ENCODE assay signal across 21 cellular contexts in genomic region chr11:19768197-19768596, GRCh38.
"Had no signal": no experiment of that assay in that cellular context is flagged by ENCODE, and none has a peak within 500 bp of the region (broad histone marks: within the 10 kb centered on the region; RNA-seq: fewer than 3 reads in every experiment).

No MANE protein-coding gene starts in this region.

- H3K36me3 ChIP-seq: esophagus squamous epithelium, heart right ventricle, neutrophil, thyroid gland had no signal

- ATAC-seq: effector memory CD8-positive, alpha-beta T cell; mucosa of descending colon; natural killer cell treated with Interleukin-12 subunit alpha and Interleukin-12 subunit beta and Interleukin-15 and Interleukin-18, amount 100 ng/mL, for 72 hours; sciatic nerve; stimulated activated naive CD8-positive, alpha-beta T cell treated with anti-CD3 and anti-CD28 coated beads, Interleukin-15, amount 100 ng/mL, for 72 hours had no signal

- H3K27me3 ChIP-seq: esophagus squamous epithelium, heart right ventricle, thyroid gland had no signal

- H3K9me3 ChIP-seq: esophagus squamous epithelium, heart right ventricle, mucosa of descending colon, neutrophil, thyroid gland had no signal

- H3K4me3 ChIP-seq: esophagus squamous epithelium, heart right ventricle, mucosa of descending colon, smooth muscle cell, thyroid gland had no signal

- H3K27ac ChIP-seq: esophagus squamous epithelium, neutrophil, parathyroid adenoma, thyroid gland had no signal

- H3K4me1 ChIP-seq: esophagus squamous epithelium, parathyroid adenoma had no signal

- DNase-seq: cortex of kidney; effector memory CD8-positive, alpha-beta T cell; erythroblast; esophagus squamous epithelium; glutamatergic neuron; heart right ventricle; immature natural killer cell; mucosa of descending colon; naive B cell; stimulated activated CD4-positive, alpha-beta T cell treated with anti-CD3 and anti-CD28 coated beads, Interleukin-12 subunit alpha, Interleukin-12 subunit beta, amount 100 ng/mL, for 4 hours; stimulated activated CD4-positive, alpha-beta T cell treated with anti-CD3 and anti-CD28 coated beads, Interleukin-1b, Interleukin-23, amount 100 ng/mL, for 48 hours; stimulated activated CD4-positive, alpha-beta T cell treated with anti-CD3 and anti-CD28 coated beads, Interleukin-4, amount 100 ng/mL, for 1 hour; stimulated activated CD8-positive, alpha-beta memory T cell treated with anti-CD3 and anti-CD28 coated beads, Interleukin-4, amount 100 ng/mL, for 48 hours; stimulated activated naive CD4-positive, alpha-beta T cell; stimulated activated naive CD8-positive, alpha-beta T cell treated with anti-CD3 and anti-CD28 coated beads, Interleukin-15, amount 100 ng/mL, for 72 hours; thyroid gland had no signal
